6 cellular contexts compared by ENCODE assay signal in the genomic region with DNA sequence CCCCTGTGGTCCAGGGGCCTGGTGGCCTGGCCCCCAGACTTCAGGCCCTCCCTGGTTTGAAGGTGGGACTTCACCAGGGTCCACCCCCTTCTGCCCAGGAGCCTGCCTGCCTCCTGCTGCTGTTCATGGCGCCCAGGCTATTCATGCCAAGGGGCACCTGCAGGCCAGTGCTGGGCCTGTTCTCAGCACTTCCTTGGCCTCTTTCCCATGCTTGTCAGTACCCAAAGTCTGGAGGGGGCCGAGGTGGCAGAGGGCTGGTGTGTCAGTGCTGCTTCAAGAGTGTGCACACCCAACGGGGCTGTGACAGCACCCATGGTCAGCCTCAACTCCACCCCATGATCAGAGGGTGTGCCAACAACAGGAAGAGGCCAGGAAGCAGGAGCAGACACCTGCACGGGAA.
"Had no signal": no experiment of that assay in that cellular context is flagged by ENCODE, and none has a peak within 500 bp of the region (broad histone marks: within the 10 kb centered on the region; RNA-seq: fewer than 3 reads in every experiment).

No MANE protein-coding gene starts in this region.

- H3K36me3 ChIP-seq: HAP-1 had no signal

- H3K4me3 ChIP-seq: GM23338, HAP-1 had no signal

- H3K4me1 ChIP-seq: HAP-1 had no signal

- H3K9me3 ChIP-seq: HAP-1 had no signal

- H3K27ac Mint-ChIP-seq: GM23338, HFFc6, IgD-negative memory B cell had no signal

- DNase-seq: HFFc6, KBM-7 had no signal

- H3K27ac ChIP-seq: HL-60 had no signal

- H3K4me3 Mint-ChIP-seq: GM23338, HFFc6, IgD-negative memory B cell had no signal

- H3K4me2 ChIP-seq: GM23338 had no signal
